In the genomic region with DNA sequence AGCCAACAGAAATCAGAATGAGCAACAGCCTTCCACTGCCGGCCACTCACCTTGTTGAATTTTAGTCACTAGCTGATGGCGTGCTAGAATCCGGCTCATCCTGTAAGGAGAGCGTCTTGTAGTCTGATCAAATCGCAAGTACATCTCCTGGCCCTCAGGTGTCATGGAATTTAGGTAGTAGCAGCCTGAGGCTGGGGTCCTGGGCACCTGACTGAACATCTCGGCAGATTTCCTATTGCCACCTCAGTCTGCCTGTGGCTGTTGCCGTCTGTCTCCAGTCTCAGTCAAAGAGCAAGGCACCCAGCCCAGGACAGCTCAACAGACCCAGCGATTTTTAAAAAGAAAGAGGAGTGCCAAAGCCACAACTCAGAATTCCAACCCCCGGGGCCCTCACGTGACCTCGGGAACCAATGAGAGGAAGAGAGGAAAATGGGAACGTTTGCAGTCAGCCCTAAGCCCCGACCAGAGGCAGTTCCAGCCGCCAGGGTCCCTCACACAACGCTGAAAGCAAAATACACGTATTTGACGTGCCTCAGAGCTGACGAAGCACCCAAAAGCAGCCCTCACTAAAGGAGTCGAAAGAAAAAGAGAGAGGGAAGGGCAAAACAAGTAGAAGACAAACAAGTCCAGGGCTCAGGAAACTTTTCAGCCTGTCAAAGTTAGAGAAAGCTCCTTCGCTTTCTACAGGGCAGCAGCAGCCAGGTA, we compare ENCODE assay signal across 8 cellular contexts. TPM values are rescaled to one million over a fixed set of nuclear protein-coding genes. Genes with fewer than 3 reads are reported as not detected.
DNase-seq lines count a peak whose midpoint lies in the region; ATAC-seq and TF ChIP-seq lines count a peak whose summit lies in the region.

A gene with protein sequence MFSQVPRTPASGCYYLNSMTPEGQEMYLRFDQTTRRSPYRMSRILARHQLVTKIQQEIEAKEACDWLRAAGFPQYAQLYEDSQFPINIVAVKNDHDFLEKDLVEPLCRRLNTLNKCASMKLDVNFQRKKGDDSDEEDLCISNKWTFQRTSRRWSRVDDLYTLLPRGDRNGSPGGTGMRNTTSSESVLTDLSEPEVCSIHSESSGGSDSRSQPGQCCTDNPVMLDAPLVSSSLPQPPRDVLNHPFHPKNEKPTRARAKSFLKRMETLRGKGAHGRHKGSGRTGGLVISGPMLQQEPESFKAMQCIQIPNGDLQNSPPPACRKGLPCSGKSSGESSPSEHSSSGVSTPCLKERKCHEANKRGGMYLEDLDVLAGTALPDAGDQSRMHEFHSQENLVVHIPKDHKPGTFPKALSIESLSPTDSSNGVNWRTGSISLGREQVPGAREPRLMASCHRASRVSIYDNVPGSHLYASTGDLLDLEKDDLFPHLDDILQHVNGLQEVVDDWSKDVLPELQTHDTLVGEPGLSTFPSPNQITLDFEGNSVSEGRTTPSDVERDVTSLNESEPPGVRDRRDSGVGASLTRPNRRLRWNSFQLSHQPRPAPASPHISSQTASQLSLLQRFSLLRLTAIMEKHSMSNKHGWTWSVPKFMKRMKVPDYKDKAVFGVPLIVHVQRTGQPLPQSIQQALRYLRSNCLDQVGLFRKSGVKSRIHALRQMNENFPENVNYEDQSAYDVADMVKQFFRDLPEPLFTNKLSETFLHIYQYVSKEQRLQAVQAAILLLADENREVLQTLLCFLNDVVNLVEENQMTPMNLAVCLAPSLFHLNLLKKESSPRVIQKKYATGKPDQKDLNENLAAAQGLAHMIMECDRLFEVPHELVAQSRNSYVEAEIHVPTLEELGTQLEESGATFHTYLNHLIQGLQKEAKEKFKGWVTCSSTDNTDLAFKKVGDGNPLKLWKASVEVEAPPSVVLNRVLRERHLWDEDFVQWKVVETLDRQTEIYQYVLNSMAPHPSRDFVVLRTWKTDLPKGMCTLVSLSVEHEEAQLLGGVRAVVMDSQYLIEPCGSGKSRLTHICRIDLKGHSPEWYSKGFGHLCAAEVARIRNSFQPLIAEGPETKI (minus strand): TSS at position 336 of the 705 bp plus-strand sequence. CDS start 117 bp downstream, at position 219.

- H3K27ac ChIP-seq in fibroblast of lung (ENCODE audit: insufficient read depth, low read length) (peak within 1 kb of the TSS; percentile 94), thyroid gland (peak within 1 kb of the TSS; percentile 87 to 95 (median 94))

- no peaks in the 10 kb centered on the region for H3K36me3 ChIP-seq in fibroblast of lung (ENCODE audit: control insufficient read depth, insufficient read depth, low read length)
- no peaks in the 10 kb centered on the region for H3K36me3 ChIP-seq in mucosa of descending colon (ENCODE audit: low read depth)
- no peaks in the 10 kb centered on the region for H3K36me3 ChIP-seq in thyroid gland

- no peaks in the 10 kb centered on the region for H3K9me3 ChIP-seq in fibroblast of lung (ENCODE audit: control insufficient read depth, insufficient read depth, low read depth, low read length)
- no peaks in the 10 kb centered on the region for H3K9me3 ChIP-seq in mucosa of descending colon
- no peaks in the 10 kb centered on the region for H3K9me3 ChIP-seq in thyroid gland

- H3K9ac ChIP-seq in fibroblast of lung (ENCODE audit: insufficient read depth, low read length), result peak within 1 kb of the TSS; percentile 79

- H3K4me3 ChIP-seq in fibroblast of lung (replicated peaks in 1 of 4; ENCODE audit: control extremely low read depth in 1 of 4, insufficient read depth in 1 of 4, low read depth in 3 of 4, low read length in 4 of 4) (peak within 1 kb of the TSS; percentile 56 to 98 (median 80)), mucosa of descending colon (peak within 1 kb of the TSS; percentile 25), thyroid gland (replicated peaks in 1 of 3) (peak within 1 kb of the TSS; percentile 44 to 62 (median 49))

- H3K4me2 ChIP-seq in fibroblast of lung (ENCODE audit: extremely low read depth, insufficient read depth, low read length), result peak within 1 kb of the TSS; percentile 81

- DNase-seq in NCI-H82 (lab: John Stamatoyannopoulos, UW) (peak; percentile 61), NCI-H82 treated with DMSO at 0.1 percent for 48 hours (lab: John Stamatoyannopoulos, UW; ENCODE audit: unreplicated experiment) (no peak), LHCN-M2 (ENCODE audit: low read depth) (peak; percentile 99), fibroblast of lung (ENCODE audit: low read depth in 2 of 2) (peak; percentile 98), mucosa of descending colon (peak; percentile 90 to 95 (median 91)), thyroid gland (peak; percentile 96 to 97)
- DNase-seq in activated CD4-positive, alpha-beta T cell treated with anti-CD3 and anti-CD28 coated beads, Interleukin-2, amount 50 U/mL, for 48 hours, result peak; percentile 12 to 30

- peak; percentile 82 to 96 for TF ChIP-seq POLR2A in thyroid gland (IDR thresholded peaks at IDR 0.05)

- ATAC-seq in GM21737 (IDR thresholded peaks at IDR 0.05; ENCODE audit: unreplicated experiment) (peak; percentile 67), mucosa of descending colon (peak; percentile 93)

- 1 to 3% methylated on average over 20 of the region's 20 CpGs for WGBS in thyroid gland, 2 donors

- H3K79me2 ChIP-seq in fibroblast of lung (ENCODE audit: control insufficient read depth, insufficient read depth, low read length), result peaks cover 53% of the 10 kb centered on the region

- TF ChIP-seq CTCF in fibroblast of lung (conservative IDR thresholded peaks at IDR 0.05 in 1 of 2, IDR thresholded peaks at IDR 0.05 in 1 of 2; ENCODE audit: low read depth in 1 of 2, low read length in 2 of 2) (peak; percentile 37 to 69), mucosa of descending colon (IDR thresholded peaks at IDR 0.05) (no peak), thyroid gland (IDR thresholded peaks at IDR 0.05) (peak in 4 of 6 experiments; percentile 39 to 59 (median 55))

- no peaks in the 10 kb centered on the region for H3K27me3 ChIP-seq in fibroblast of lung (ENCODE audit: control insufficient read depth, insufficient read depth, low read length)
- H3K27me3 ChIP-seq in thyroid gland, result no peaks in the 10 kb centered on the region

- H2AFZ ChIP-seq in fibroblast of lung (ENCODE audit: low read length), result no peak within 1 kb of the TSS

- H3K4me1 ChIP-seq in fibroblast of lung (ENCODE audit: control insufficient read depth, extremely low read depth, insufficient read depth, low read length) (peaks cover 9% of the 10 kb centered on the region), mucosa of descending colon (ENCODE audit: low read depth) (peaks cover 10% of the 10 kb centered on the region), thyroid gland (peaks cover 20 to 42% of the 10 kb centered on the region in 2 donors)

- intact Hi-C loops in mucosa of descending colon (cut with DNase I, micrococcal nuclease), result no loop called here
- intact Hi-C loops in thyroid gland (cut with DNase I), result loop anchor here (10.0 kb wide), 1 partner anchor 51 kb away; no protein-coding TSS in a partner anchor

- H4K20me1 ChIP-seq in fibroblast of lung (ENCODE audit: control insufficient read depth, extremely low read depth, insufficient read depth, low read length), result no peaks in the 10 kb centered on the region

RNA-seq across cellular contexts. Expression of the gene that starts here (rescaled TPM):
- total RNA-seq in LHCN-M2 (2014; rRNA removed) (38.7 and 40.2 TPM in 2 replicates), fibroblast of lung (16.2 and 44.6 TPM in 2 replicates), mucosa of descending colon (10 to 100 TPM; 34.5 to 92.4 (median 35.2) TPM), thyroid gland (100 to 1,000 TPM in 1 of 4 donors, 10 to 100 TPM in 3; 52.0 to 114 (median 89.2) TPM)
- 22.9 TPM for polyA plus RNA-seq in LHCN-M2 (2012)
- polyA plus RNA-seq in fibroblast of lung, result 22.0 and 25.2 TPM in 2 replicates
- polyA plus RNA-seq in fibroblast of lung (2012), result 19.6 and 23.0 TPM in 2 replicates
- polyA minus RNA-seq in fibroblast of lung (ENCODE audit: low replicate concordance), result 38.8 and 44.0 TPM in 2 replicates

Comparison
In these comparisons a context has a peak if more than half of its experiments do, and no peak if none do; other contexts are left out.
1. H3K4me3 ChIP-seq: peak in every context shown above with its lines; median percentile 80 in fibroblast of lung; 49 in thyroid gland; 25 in mucosa of descending colon.